18 cellular contexts compared by ENCODE assay signal in genomic region chr5:1099931-1100651, GRCh38. TPM values are rescaled to one million over a fixed set of nuclear protein-coding genes. Genes with fewer than 3 reads are reported as not detected.
DNase-seq lines count a peak whose midpoint lies in the region; ATAC-seq, FAIRE-seq and TF ChIP-seq lines count a peak whose summit lies in the region.
"Had no signal": no experiment of that assay in that cellular context is flagged by ENCODE, and none has a peak within 500 bp of the region (broad histone marks: within the 10 kb centered on the region; RNA-seq: fewer than 3 reads in every experiment).

No MANE protein-coding gene starts in this region.

- H3K4me3 Mint-ChIP-seq in WTC11 (no peak overlapping the region), MCF 10A (ENCODE audit: unreplicated experiment) (no peak overlapping the region)

- H3K36me3 ChIP-seq in heart right ventricle (peaks cover 0 to 27% (median 0%) of the 10 kb centered on the region in 9 donors), kidney (ENCODE audit: control insufficient read depth in 1 of 2, insufficient read depth in 2 of 2, low read length in 2 of 2) (no peaks in the 10 kb centered on the region), spleen (peaks cover 0 to 19% (median 0%) of the 10 kb centered on the region in 6 donors)
- H3K36me3 ChIP-seq: thoracic aorta had no signal

- POLR2A ChIA-PET in WTC11 (lab: Charles Lee) = interaction anchor here (1.2 kb wide), 1 partner anchor 31 kb away, joined by 3 read pairs; no protein-coding TSS in a partner anchor
- POLR2A ChIA-PET in MCF 10A (lab: Yijun Ruan, JAX) = no interaction called here

- H3K9me3 Mint-ChIP-seq in WTC11 (no peaks in the 10 kb centered on the region), MCF 10A (ENCODE audit: unreplicated experiment) (no peaks in the 10 kb centered on the region)

- H3K9me3 ChIP-seq in heart right ventricle (no peaks in the 10 kb centered on the region), kidney (ENCODE audit: control insufficient read depth in 1 of 2, low read length in 2 of 2) (no peaks in the 10 kb centered on the region), spleen (no peaks in the 10 kb centered on the region)
- H3K9me3 ChIP-seq: thoracic aorta had no signal

- H3K4me3 ChIP-seq in heart right ventricle (peak overlapping the region in 4 of 10 donors; percentile 1 to 17 (median 6)), kidney (ENCODE audit: low read length in 2 of 2) (peak overlapping the region in 1 of 2 donors; percentile 48), spleen (peak overlapping the region in 1 of 8 donors; percentile 5)
- H3K4me3 ChIP-seq: thoracic aorta had no signal

- BruUV-seq in MCF 10A (replicated peaks; lab: Mats Ljungman, UMichigan) = no TSS peak

- intact Hi-C loops in heart right ventricle (cut with DNase I) (no loop called here), Right ventricle myocardium inferior (cut with DNase I) (no loop called here), kidney (cut with DNase I) (no loop called here), spleen (cut with DNase I; ENCODE audit: low total_unique reads) (no loop called here), MCF 10A (cut with micrococcal nuclease) (no loop called here)

- H3K27ac ChIP-seq in heart right ventricle (peak overlapping the region in 9 of 10 donors; percentile 26 to 99 (median 92)), kidney (ENCODE audit: low read depth in 2 of 2, low read length in 2 of 2) (peak overlapping the region; percentile 51 to 57), spleen (peak overlapping the region in 7 of 8 donors; percentile 26 to 94 (median 89))
- H3K27ac ChIP-seq: thoracic aorta had no signal

- TF ChIP-seq CTCF in heart right ventricle (IDR thresholded peaks at IDR 0.05) (no peak), WTC11 (IDR thresholded peaks at IDR 0.05) (no peak), kidney (IDR thresholded peaks at IDR 0.05; ENCODE audit: borderline replicate concordance, extremely low read depth, insufficient read depth) (no peak), spleen (IDR thresholded peaks at IDR 0.05 in 8 of 11, conservative IDR thresholded peaks at IDR 0.05 in 3 of 11) (no peak), MCF 10A (IDR thresholded peaks at IDR 0.05; ENCODE audit: unreplicated experiment) (no peak)

- ATAC-seq in heart right ventricle (no peak), Right ventricle myocardium inferior (no peak), WTC11 (no peak), HG03520 (IDR thresholded peaks at IDR 0.05; ENCODE audit: unreplicated experiment) (no peak)
- ATAC-seq in activated CD4-positive, CD25-positive, alpha-beta regulatory T cell treated with anti-CD3 and anti-CD28 coated beads, Interleukin-2, amount 50 U/mL, for 24 hours = no peak
- ATAC-seq: SK-N-SH treated with all-trans-retinoic acid at 6 μM for 48 hours had no signal

- no peak for TF ChIP-seq POLR2A in spleen (IDR thresholded peaks at IDR 0.05)

- H3K27me3 ChIP-seq in heart right ventricle = no peaks in the 10 kb centered on the region
- H3K27me3 ChIP-seq in spleen (replicated peaks in 1 of 7) = peaks cover 0 to 16% (median 0%) of the 10 kb centered on the region in 7 donors

- peaks cover 57 to 91% (median 76%) of the 10 kb centered on the region in 9 donors for H3K4me1 ChIP-seq in heart right ventricle
- peaks cover 28 to 58% of the 10 kb centered on the region in 2 donors for H3K4me1 ChIP-seq in kidney (ENCODE audit: control insufficient read depth in 1 of 2, insufficient read depth in 1 of 2, low read depth in 1 of 2, low read length in 2 of 2)
- peaks cover 37 to 75% (median 58%) of the 10 kb centered on the region in 6 donors for H3K4me1 ChIP-seq in spleen

- FAIRE-seq in kidney (lab: Jason Lieb, UNC) = no peak
- FAIRE-seq: endometrium, GM12892, keratinocyte had no signal

- H3K4me1 Mint-ChIP-seq in WTC11 = peaks cover 59% of the 10 kb centered on the region
- H3K4me1 Mint-ChIP-seq in MCF 10A (ENCODE audit: insufficient read depth, unreplicated experiment) = no peaks in the 10 kb centered on the region

- WGBS in heart right ventricle, 2 donors = 47 to 70% methylated on average over 47 of the region's 47 CpGs
- 77 to 84% (median 82%) methylated on average over 47 of the region's 47 CpGs for WGBS in spleen, 5 donors

- H3K36me3 Mint-ChIP-seq in WTC11 (peaks cover 3% of the 10 kb centered on the region; the same call in 1 of the 2 replicates), MCF 10A (ENCODE audit: insufficient read depth, unreplicated experiment) (no peaks in the 10 kb centered on the region)

- H3K27me3 Mint-ChIP-seq in WTC11 (ENCODE audit: low read depth) (no peaks in the 10 kb centered on the region), MCF 10A (ENCODE audit: insufficient read depth, unreplicated experiment) (peaks cover 11% of the 10 kb centered on the region)

- no peak for DNase-seq in heart right ventricle
- no peak for DNase-seq in Right ventricle myocardium inferior (ENCODE audit: missing footprints)
- DNase-seq in WTC11 (ENCODE audit: low spot score) = no peak
- no peak for DNase-seq in kidney
- no peak for DNase-seq in spleen
- no peak for DNase-seq in MCF 10A (ENCODE audit: unreplicated experiment)
- DNase-seq: activated gamma-delta T cell; COR-L47; NCI-H1436 treated with DMSO at 0.1 percent for 48 hours; NCI-H446 treated with DMSO at 0.1 percent for 48 hours; stimulated activated CD4-positive, alpha-beta T cell treated with anti-CD3 and anti-CD28 coated beads, Interleukin-2, amount 100 ng/mL, for 48 hours had no signal

- CTCF ChIA-PET in WTC11 (lab: Charles Lee) (interaction anchor here (1.2 to 2.0 kb wide), 4 partner anchors 21 to 89 kb away, joined by 3 to 8 read pairs (median 4); no protein-coding TSS in a partner anchor), MCF 10A (lab: Yijun Ruan, JAX) (no interaction called here)

- H3K27ac Mint-ChIP-seq in WTC11 (0 out of 2 replicates have a peak overlapping the region, but pooled peaks have one; percentile 51), MCF 10A (ENCODE audit: low read depth, unreplicated experiment) (no peak overlapping the region)

- peak overlapping the region in 1 of 2 donors; percentile 26 for H3K9ac ChIP-seq in kidney (ENCODE audit: low read length in 2 of 2)

TF ChIP-seq in WTC11, 78 proteins besides CTCF, POLR2A, EP300 and RAD21:
- TF ChIP-seq ZNF281 (CRISPR knock-in tag; IDR thresholded peaks at IDR 0.05) = no peak
- TF ChIP-seq ATF6 (CRISPR knock-in tag; IDR thresholded peaks at IDR 0.05) = no peak
- 0 out of 2 replicates have a peak, but pooled peaks have one; percentile 48 for TF ChIP-seq FOXP1 (CRISPR knock-in tag; IDR thresholded peaks at IDR 0.05; ENCODE audit: borderline replicate concordance)
- TF ChIP-seq ATF3 (CRISPR knock-in tag; conservative IDR thresholded peaks at IDR 0.05) = no peak
- TF ChIP-seq CBFB (CRISPR knock-in tag; IDR thresholded peaks at IDR 0.05; ENCODE audit: low read depth) = no peak
- TF ChIP-seq USF2 (CRISPR knock-in tag; IDR thresholded peaks at IDR 0.05) = no peak

RNA-seq across cellular contexts. Expression of gene SLC12A7, which starts 11.8 kb away (rescaled TPM):
- total RNA-seq in heart right ventricle (100 to 1,000 TPM; 122 to 208 (median 146) TPM), Right ventricle myocardium inferior (179 TPM), WTC11 (2021) (28.1 to 29.9 TPM (median 29.9 TPM) in 3 replicates), kidney (92.9 TPM), spleen (100 to 1,000 TPM in 2 of 7 donors, 10 to 100 TPM in 5; 40.4 to 120 (median 78.6) TPM), MCF 10A (2022) (6.3 and 8.1 TPM in 2 replicates)
- polyA plus RNA-seq in heart right ventricle (100 to 1,000 TPM in 1 of 2 donors, 10 to 100 TPM in 1; 36.3 to 145 TPM), kidney (ENCODE audit: insufficient read depth, low read depth, low replicate concordance) (28.2 TPM), spleen (10 to 100 TPM in 2 of 3 donors, 1 to 10 TPM in 1; 8.6 to 27.0 (median 15.4) TPM)
